Comparison of ENCODE assay signal across 14 cellular contexts in genomic region chr15:78830514-78831228, GRCh38. TPM values are rescaled to one million over a fixed set of nuclear protein-coding genes. Genes with fewer than 3 reads are reported as not detected.
DNase-seq lines count a peak whose midpoint lies in the region; ATAC-seq and TF ChIP-seq lines count a peak whose summit lies in the region.
"Had no signal": no experiment of that assay in that cellular context is flagged by ENCODE, and none has a peak within 500 bp of the region (broad histone marks: within the 10 kb centered on the region; RNA-seq: fewer than 3 reads in every experiment).

No MANE protein-coding gene starts in this region.

- H2AFZ ChIP-seq in smooth muscle cell (ENCODE audit: low read depth), result no peak overlapping the region

- no peaks in the 10 kb centered on the region for H3K36me3 Mint-ChIP-seq in activated CD4-positive, alpha-beta T cell treated with anti-CD3 and anti-CD28 coated beads, Interleukin-2, amount 10 ng/mL, durations not matched to agents 24 days and 14 days (ENCODE audit: low read depth)
- H3K36me3 Mint-ChIP-seq in activated CD8-positive, alpha-beta T cell treated with anti-CD3 and anti-CD28 coated beads, Interleukin-2, amount 10 ng/mL, durations not matched to agents 7 days and 5 days (ENCODE audit: low read depth), result no peaks in the 10 kb centered on the region
- H3K36me3 Mint-ChIP-seq in stimulated activated memory B cell treated with anti-CD40 and anti-IgM and Interleukin-4, amounts not matched to agents 10 μg/mL and 1 μg/mL and 100 μg/mL, for 72 hours, result no peaks in the 10 kb centered on the region

- no peak overlapping the region for H3K4me2 ChIP-seq in smooth muscle cell

- H4K20me1 ChIP-seq in smooth muscle cell (ENCODE audit: low read depth), result no peaks in the 10 kb centered on the region

- H3K79me2 ChIP-seq in smooth muscle cell (ENCODE audit: low read depth), result no peaks in the 10 kb centered on the region

- H3K4me3 ChIP-seq in smooth muscle cell, result no peak overlapping the region
- H3K4me3 ChIP-seq: left lung had no signal

- no peaks in the 10 kb centered on the region for H3K4me1 ChIP-seq in smooth muscle cell (ENCODE audit: low read depth)
- H3K4me1 ChIP-seq: left lung had no signal

- no peak for TF ChIP-seq CTCF in smooth muscle cell (IDR thresholded peaks at IDR 0.05; ENCODE audit: borderline replicate concordance, insufficient read depth, poor library complexity, severe bottlenecking)

- no peak overlapping the region for H3K27ac ChIP-seq in smooth muscle cell (ENCODE audit: low read depth)
- H3K27ac ChIP-seq: gastroesophageal sphincter, left lung, VCaP had no signal

- peak; percentile 58 for ATAC-seq in activated CD8-positive, alpha-beta T cell treated with anti-CD3 and anti-CD28 coated beads, Interleukin-2, amount 10 ng/mL, durations not matched to agents 7 days and 5 days
- ATAC-seq in esophagus mucosa (peak; percentile 17), HG02938 (IDR thresholded peaks at IDR 0.05; ENCODE audit: unreplicated experiment) (no peak)
- ATAC-seq in stimulated activated memory B cell treated with anti-CD40 and anti-IgM and Interleukin-4, amounts not matched to agents 10 μg/mL and 1 μg/mL and 100 μg/mL, for 72 hours, result peak; percentile 60
- ATAC-seq: gastroesophageal sphincter, left lung had no signal

- no peaks in the 10 kb centered on the region for H3K27me3 ChIP-seq in smooth muscle cell (ENCODE audit: low read depth)

- H3K9me3 Mint-ChIP-seq in activated CD4-positive, alpha-beta T cell treated with anti-CD3 and anti-CD28 coated beads, Interleukin-2, amount 10 ng/mL, durations not matched to agents 24 days and 14 days, result no peaks in the 10 kb centered on the region
- no peaks in the 10 kb centered on the region for H3K9me3 Mint-ChIP-seq in activated CD8-positive, alpha-beta T cell treated with anti-CD3 and anti-CD28 coated beads, Interleukin-2, amount 10 ng/mL, durations not matched to agents 7 days and 5 days (ENCODE audit: insufficient read depth)
- H3K9me3 Mint-ChIP-seq in stimulated activated memory B cell treated with anti-CD40 and anti-IgM and Interleukin-4, amounts not matched to agents 10 μg/mL and 1 μg/mL and 100 μg/mL, for 72 hours, result no peaks in the 10 kb centered on the region

- WGBS in smooth muscle cell (ENCODE audit: low lambda C conversion rate), result 95% methylated on average over 38 of the region's 52 CpGs

- no peak overlapping the region for H3K27ac Mint-ChIP-seq in activated CD4-positive, alpha-beta T cell treated with anti-CD3 and anti-CD28 coated beads, Interleukin-2, amount 10 ng/mL, durations not matched to agents 24 days and 14 days
- H3K27ac Mint-ChIP-seq in activated CD8-positive, alpha-beta T cell treated with anti-CD3 and anti-CD28 coated beads, Interleukin-2, amount 10 ng/mL, durations not matched to agents 7 days and 5 days, result no peak overlapping the region
- peak overlapping the region; percentile 80 for H3K27ac Mint-ChIP-seq in stimulated activated memory B cell treated with anti-CD40 and anti-IgM and Interleukin-4, amounts not matched to agents 10 μg/mL and 1 μg/mL and 100 μg/mL, for 72 hours

- CTCF ChIA-PET in activated CD8-positive, alpha-beta T cell treated with anti-CD3 and anti-CD28 coated beads, Interleukin-2, amount 10 ng/mL, durations not matched to agents 7 days and 5 days (lab: Charles Lee), result interaction anchor here (0.6 to 1.7 kb wide), 4 partner anchors 9 to 1546 kb away, joined by 3 to 5 read pairs (median 4); partner anchors contain the start of gene ADAMTS7

- no peaks in the 10 kb centered on the region for H3K36me3 ChIP-seq in smooth muscle cell (ENCODE audit: low read depth)
- H3K36me3 ChIP-seq: gastroesophageal sphincter, left lung had no signal

- intact Hi-C loops in activated CD4-positive, alpha-beta T cell treated with anti-CD3 and anti-CD28 coated beads, Interleukin-2, amount 10 ng/mL, durations not matched to agents 24 days and 14 days (cut with micrococcal nuclease), result no loop called here

- POLR2A ChIA-PET in activated CD8-positive, alpha-beta T cell treated with anti-CD3 and anti-CD28 coated beads, Interleukin-2, amount 10 ng/mL, durations not matched to agents 7 days and 5 days (lab: Charles Lee), result interaction anchor here (0.6 kb wide), 1 partner anchor 63 kb away, joined by 3 read pairs; no protein-coding TSS in a partner anchor

- no peak for DNase-seq in activated CD4-positive, alpha-beta T cell treated with anti-CD3 and anti-CD28 coated beads, Interleukin-2, amount 10 ng/mL, durations not matched to agents 24 days and 14 days
- no peak for DNase-seq in activated CD4-positive, alpha-beta T cell treated with anti-CD3 and anti-CD28 coated beads, Interleukin-2, amount 50 U/mL, for 48 hours
- DNase-seq in activated CD8-positive, alpha-beta T cell treated with anti-CD3 and anti-CD28 coated beads, Interleukin-2, amount 10 ng/mL, durations not matched to agents 7 days and 5 days, result no peak
- DNase-seq in mucosa of gallbladder (ENCODE audit: low spot score), result no peak
- DNase-seq in smooth muscle cell (lab: John Stamatoyannopoulos, UW; ENCODE audit: unreplicated experiment), result no peak
- DNase-seq: DND-41; NCI-H526 treated with DMSO at 0.1 percent for 48 hours; stimulated activated CD4-positive, alpha-beta T cell treated with anti-CD3 and anti-CD28 coated beads, Interleukin-4, amount 100 ng/mL, for 4 hours had no signal

- no peaks in the 10 kb centered on the region for H3F3A ChIP-seq in smooth muscle cell (ENCODE audit: low read depth)

- no peak overlapping the region for H3K9ac ChIP-seq in smooth muscle cell (ENCODE audit: low read depth)

- no peaks in the 10 kb centered on the region for H3K9me3 ChIP-seq in smooth muscle cell (replicated peaks; ENCODE audit: low read depth)
- H3K9me3 ChIP-seq: gastroesophageal sphincter, left lung had no signal

- H3K27me3 Mint-ChIP-seq in activated CD4-positive, alpha-beta T cell treated with anti-CD3 and anti-CD28 coated beads, Interleukin-2, amount 10 ng/mL, durations not matched to agents 24 days and 14 days, result peaks cover 17% of the 10 kb centered on the region
- H3K27me3 Mint-ChIP-seq in activated CD8-positive, alpha-beta T cell treated with anti-CD3 and anti-CD28 coated beads, Interleukin-2, amount 10 ng/mL, durations not matched to agents 7 days and 5 days (ENCODE audit: low read depth), result peaks cover 8% of the 10 kb centered on the region
- peaks cover 24% of the 10 kb centered on the region for H3K27me3 Mint-ChIP-seq in stimulated activated memory B cell treated with anti-CD40 and anti-IgM and Interleukin-4, amounts not matched to agents 10 μg/mL and 1 μg/mL and 100 μg/mL, for 72 hours

- H3K4me1 Mint-ChIP-seq in activated CD4-positive, alpha-beta T cell treated with anti-CD3 and anti-CD28 coated beads, Interleukin-2, amount 10 ng/mL, durations not matched to agents 24 days and 14 days, result no peaks in the 10 kb centered on the region
- peaks cover 4% of the 10 kb centered on the region for H3K4me1 Mint-ChIP-seq in activated CD8-positive, alpha-beta T cell treated with anti-CD3 and anti-CD28 coated beads, Interleukin-2, amount 10 ng/mL, durations not matched to agents 7 days and 5 days (ENCODE audit: low read depth)
- peaks cover 19% of the 10 kb centered on the region for H3K4me1 Mint-ChIP-seq in stimulated activated memory B cell treated with anti-CD40 and anti-IgM and Interleukin-4, amounts not matched to agents 10 μg/mL and 1 μg/mL and 100 μg/mL, for 72 hours

- peak overlapping the region; percentile 44 for H3K4me3 Mint-ChIP-seq in activated CD4-positive, alpha-beta T cell treated with anti-CD3 and anti-CD28 coated beads, Interleukin-2, amount 10 ng/mL, durations not matched to agents 24 days and 14 days
- peak overlapping the region; percentile 22 for H3K4me3 Mint-ChIP-seq in activated CD8-positive, alpha-beta T cell treated with anti-CD3 and anti-CD28 coated beads, Interleukin-2, amount 10 ng/mL, durations not matched to agents 7 days and 5 days
- H3K4me3 Mint-ChIP-seq in stimulated activated memory B cell treated with anti-CD40 and anti-IgM and Interleukin-4, amounts not matched to agents 10 μg/mL and 1 μg/mL and 100 μg/mL, for 72 hours, result peak overlapping the region; percentile 82

RNA-seq across cellular contexts. Expression of gene ADAMTS7, which starts 19.4 kb away (rescaled TPM):
- total RNA-seq in activated CD4-positive, alpha-beta T cell treated with anti-CD3 and anti-CD28 coated beads, Interleukin-2, amount 10 ng/mL, durations not matched to agents 24 days and 14 days, result 1.3 TPM in 2 replicates
- total RNA-seq in activated CD8-positive, alpha-beta T cell treated with anti-CD3 and anti-CD28 coated beads, Interleukin-2, amount 10 ng/mL, durations not matched to agents 7 days and 5 days, result not detected
- total RNA-seq in esophagus mucosa (0.48 TPM), mucosa of gallbladder (13.8 TPM), smooth muscle cell (9.6 and 11.2 TPM in 2 replicates)
- 7.8 and 11.0 TPM in 2 replicates for polyA plus RNA-seq in smooth muscle cell

RNA-seq across cellular contexts. Expression of gene MORF4L1, which starts 42.0 kb away (rescaled TPM):
- 280 and 289 TPM in 2 replicates for total RNA-seq in activated CD4-positive, alpha-beta T cell treated with anti-CD3 and anti-CD28 coated beads, Interleukin-2, amount 10 ng/mL, durations not matched to agents 24 days and 14 days
- 100 to 1,000 TPM; 243 to 244 TPM for total RNA-seq in activated CD8-positive, alpha-beta T cell treated with anti-CD3 and anti-CD28 coated beads, Interleukin-2, amount 10 ng/mL, durations not matched to agents 7 days and 5 days
- 128 TPM for total RNA-seq in esophagus mucosa
- 309 TPM for total RNA-seq in mucosa of gallbladder
- 399 and 436 TPM in 2 replicates for total RNA-seq in smooth muscle cell
- polyA plus RNA-seq in smooth muscle cell, result 435 and 457 TPM in 2 replicates

Comparison
In these comparisons a context has a peak if more than half of its experiments do, and no peak if none do; other contexts are left out.
1. H3K4me3 Mint-ChIP-seq: peak in every context shown above with its lines; median percentile 82 in stimulated activated memory B cell treated with anti-CD40 and anti-IgM and Interleukin-4, amounts not matched to agents 10 μg/mL and 1 μg/mL and 100 μg/mL, for 72 hours; 44 in activated CD4-positive, alpha-beta T cell treated with anti-CD3 and anti-CD28 coated beads, Interleukin-2, amount 10 ng/mL, durations not matched to agents 24 days and 14 days; 22 in activated CD8-positive, alpha-beta T cell treated with anti-CD3 and anti-CD28 coated beads, Interleukin-2, amount 10 ng/mL, durations not matched to agents 7 days and 5 days.